Comparison of ENCODE assay signal across 1 cellular context in genomic region chr1:20483833-20484525, GRCh38.
TF ChIP-seq lines count a peak whose summit lies in the region.

No MANE protein-coding gene starts in this region.

TF ChIP-seq in WTC11, 78 proteins besides CTCF, POLR2A, EP300 and RAD21 (continued from another document):
- TF ChIP-seq, protein P1, sequence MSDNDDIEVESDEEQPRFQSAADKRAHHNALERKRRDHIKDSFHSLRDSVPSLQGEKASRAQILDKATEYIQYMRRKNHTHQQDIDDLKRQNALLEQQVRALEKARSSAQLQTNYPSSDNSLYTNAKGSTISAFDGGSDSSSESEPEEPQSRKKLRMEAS (CRISPR knock-in tag; IDR thresholded peaks at IDR 0.05) = 0 out of 2 replicates have a peak, but pooled peaks have one; percentile 27
- TF ChIP-seq ZMAT4 (CRISPR knock-in tag; IDR thresholded peaks at IDR 0.05) (no peak), NR1H2 (CRISPR knock-in tag; IDR thresholded peaks at IDR 0.05) (no peak), AR (CRISPR knock-in tag; IDR thresholded peaks at IDR 0.05) (no peak), ZNF671 (CRISPR knock-in tag; IDR thresholded peaks at IDR 0.05) (no peak), SP1 (CRISPR knock-in tag; conservative IDR thresholded peaks at IDR 0.05) (0 out of 2 replicates have a peak, but pooled peaks have one; percentile 40), TEAD4 (CRISPR knock-in tag; IDR thresholded peaks at IDR 0.05) (no peak), ZNF425 (CRISPR knock-in tag; conservative IDR thresholded peaks at IDR 0.05) (no peak), ZNF423 (CRISPR knock-in tag; IDR thresholded peaks at IDR 0.05) (peak; percentile 56), GABPB1 (CRISPR knock-in tag; IDR thresholded peaks at IDR 0.05) (no peak), CBFB (CRISPR knock-in tag; IDR thresholded peaks at IDR 0.05; ENCODE audit: low read depth) (no peak), IRF2 (CRISPR knock-in tag; IDR thresholded peaks at IDR 0.05; ENCODE audit: borderline replicate concordance, low read depth) (no peak), ELF4 (CRISPR knock-in tag; IDR thresholded peaks at IDR 0.05; ENCODE audit: low read depth) (no peak), ZNF281 (CRISPR knock-in tag; IDR thresholded peaks at IDR 0.05) (no peak), SOX15 (CRISPR knock-in tag; IDR thresholded peaks at IDR 0.05) (no peak), HMGXB4 (CRISPR knock-in tag; IDR thresholded peaks at IDR 0.05) (peak; percentile 72; the same call in 1 of the 2 replicates), ZNF138 (CRISPR knock-in tag; conservative IDR thresholded peaks at IDR 0.05) (0 out of 2 replicates have a peak, but pooled peaks have one; percentile 53), FOXP1 (CRISPR knock-in tag; IDR thresholded peaks at IDR 0.05; ENCODE audit: borderline replicate concordance) (0 out of 2 replicates have a peak, but pooled peaks have one; percentile 30), TP53 (CRISPR knock-in tag; IDR thresholded peaks at IDR 0.05) (peak; percentile 63; the same call in 1 of the 2 replicates), JUN (CRISPR knock-in tag; IDR thresholded peaks at IDR 0.05) (no peak), NFYB (CRISPR knock-in tag; conservative IDR thresholded peaks at IDR 0.05; ENCODE audit: low read depth) (no peak), NR3C1 (CRISPR knock-in tag; conservative IDR thresholded peaks at IDR 0.05; ENCODE audit: low read depth) (no peak), FOXP4 (CRISPR knock-in tag; IDR thresholded peaks at IDR 0.05) (0 out of 2 replicates have a peak, but pooled peaks have one; percentile 17), FOXK1 (CRISPR knock-in tag; IDR thresholded peaks at IDR 0.05) (no peak), ZNF416 (CRISPR knock-in tag; IDR thresholded peaks at IDR 0.05) (no peak), OVOL2 (CRISPR knock-in tag; IDR thresholded peaks at IDR 0.05; ENCODE audit: borderline replicate concordance) (no peak), ZBTB43 (CRISPR knock-in tag; IDR thresholded peaks at IDR 0.05) (no peak), NR2C2 (CRISPR knock-in tag; IDR thresholded peaks at IDR 0.05) (no peak)
- TF ChIP-seq, protein P2, sequence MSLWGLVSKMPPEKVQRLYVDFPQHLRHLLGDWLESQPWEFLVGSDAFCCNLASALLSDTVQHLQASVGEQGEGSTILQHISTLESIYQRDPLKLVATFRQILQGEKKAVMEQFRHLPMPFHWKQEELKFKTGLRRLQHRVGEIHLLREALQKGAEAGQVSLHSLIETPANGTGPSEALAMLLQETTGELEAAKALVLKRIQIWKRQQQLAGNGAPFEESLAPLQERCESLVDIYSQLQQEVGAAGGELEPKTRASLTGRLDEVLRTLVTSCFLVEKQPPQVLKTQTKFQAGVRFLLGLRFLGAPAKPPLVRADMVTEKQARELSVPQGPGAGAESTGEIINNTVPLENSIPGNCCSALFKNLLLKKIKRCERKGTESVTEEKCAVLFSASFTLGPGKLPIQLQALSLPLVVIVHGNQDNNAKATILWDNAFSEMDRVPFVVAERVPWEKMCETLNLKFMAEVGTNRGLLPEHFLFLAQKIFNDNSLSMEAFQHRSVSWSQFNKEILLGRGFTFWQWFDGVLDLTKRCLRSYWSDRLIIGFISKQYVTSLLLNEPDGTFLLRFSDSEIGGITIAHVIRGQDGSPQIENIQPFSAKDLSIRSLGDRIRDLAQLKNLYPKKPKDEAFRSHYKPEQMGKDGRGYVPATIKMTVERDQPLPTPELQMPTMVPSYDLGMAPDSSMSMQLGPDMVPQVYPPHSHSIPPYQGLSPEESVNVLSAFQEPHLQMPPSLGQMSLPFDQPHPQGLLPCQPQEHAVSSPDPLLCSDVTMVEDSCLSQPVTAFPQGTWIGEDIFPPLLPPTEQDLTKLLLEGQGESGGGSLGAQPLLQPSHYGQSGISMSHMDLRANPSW (CRISPR knock-in tag; conservative IDR thresholded peaks at IDR 0.05; ENCODE audit: low read depth) = 0 out of 2 replicates have a peak, but pooled peaks have one; percentile 34
- TF ChIP-seq, protein P3, sequence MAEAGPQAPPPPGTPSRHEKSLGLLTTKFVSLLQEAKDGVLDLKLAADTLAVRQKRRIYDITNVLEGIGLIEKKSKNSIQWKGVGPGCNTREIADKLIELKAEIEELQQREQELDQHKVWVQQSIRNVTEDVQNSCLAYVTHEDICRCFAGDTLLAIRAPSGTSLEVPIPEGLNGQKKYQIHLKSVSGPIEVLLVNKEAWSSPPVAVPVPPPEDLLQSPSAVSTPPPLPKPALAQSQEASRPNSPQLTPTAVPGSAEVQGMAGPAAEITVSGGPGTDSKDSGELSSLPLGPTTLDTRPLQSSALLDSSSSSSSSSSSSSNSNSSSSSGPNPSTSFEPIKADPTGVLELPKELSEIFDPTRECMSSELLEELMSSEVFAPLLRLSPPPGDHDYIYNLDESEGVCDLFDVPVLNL (CRISPR knock-in tag; IDR thresholded peaks at IDR 0.05; ENCODE audit: borderline replicate concordance, low read depth) = no peak
- TF ChIP-seq, protein P4, sequence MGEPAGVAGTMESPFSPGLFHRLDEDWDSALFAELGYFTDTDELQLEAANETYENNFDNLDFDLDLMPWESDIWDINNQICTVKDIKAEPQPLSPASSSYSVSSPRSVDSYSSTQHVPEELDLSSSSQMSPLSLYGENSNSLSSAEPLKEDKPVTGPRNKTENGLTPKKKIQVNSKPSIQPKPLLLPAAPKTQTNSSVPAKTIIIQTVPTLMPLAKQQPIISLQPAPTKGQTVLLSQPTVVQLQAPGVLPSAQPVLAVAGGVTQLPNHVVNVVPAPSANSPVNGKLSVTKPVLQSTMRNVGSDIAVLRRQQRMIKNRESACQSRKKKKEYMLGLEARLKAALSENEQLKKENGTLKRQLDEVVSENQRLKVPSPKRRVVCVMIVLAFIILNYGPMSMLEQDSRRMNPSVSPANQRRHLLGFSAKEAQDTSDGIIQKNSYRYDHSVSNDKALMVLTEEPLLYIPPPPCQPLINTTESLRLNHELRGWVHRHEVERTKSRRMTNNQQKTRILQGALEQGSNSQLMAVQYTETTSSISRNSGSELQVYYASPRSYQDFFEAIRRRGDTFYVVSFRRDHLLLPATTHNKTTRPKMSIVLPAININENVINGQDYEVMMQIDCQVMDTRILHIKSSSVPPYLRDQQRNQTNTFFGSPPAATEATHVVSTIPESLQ (CRISPR knock-in tag; IDR thresholded peaks at IDR 0.05) = no peak
- TF ChIP-seq, protein P5, sequence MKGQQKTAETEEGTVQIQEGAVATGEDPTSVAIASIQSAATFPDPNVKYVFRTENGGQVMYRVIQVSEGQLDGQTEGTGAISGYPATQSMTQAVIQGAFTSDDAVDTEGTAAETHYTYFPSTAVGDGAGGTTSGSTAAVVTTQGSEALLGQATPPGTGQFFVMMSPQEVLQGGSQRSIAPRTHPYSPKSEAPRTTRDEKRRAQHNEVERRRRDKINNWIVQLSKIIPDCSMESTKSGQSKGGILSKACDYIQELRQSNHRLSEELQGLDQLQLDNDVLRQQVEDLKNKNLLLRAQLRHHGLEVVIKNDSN (CRISPR knock-in tag; IDR thresholded peaks at IDR 0.05) = no peak
- TF ChIP-seq, protein P6, sequence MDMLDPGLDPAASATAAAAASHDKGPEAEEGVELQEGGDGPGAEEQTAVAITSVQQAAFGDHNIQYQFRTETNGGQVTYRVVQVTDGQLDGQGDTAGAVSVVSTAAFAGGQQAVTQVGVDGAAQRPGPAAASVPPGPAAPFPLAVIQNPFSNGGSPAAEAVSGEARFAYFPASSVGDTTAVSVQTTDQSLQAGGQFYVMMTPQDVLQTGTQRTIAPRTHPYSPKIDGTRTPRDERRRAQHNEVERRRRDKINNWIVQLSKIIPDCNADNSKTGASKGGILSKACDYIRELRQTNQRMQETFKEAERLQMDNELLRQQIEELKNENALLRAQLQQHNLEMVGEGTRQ (CRISPR knock-in tag; IDR thresholded peaks at IDR 0.05) = no peak
TF ChIP-seq in WTC11: peak in this region for 11.
